Comparison of ENCODE assay signal across 24 cellular contexts in genomic region chr13:113550453-113550852, GRCh38. TPM values are rescaled to one million over a fixed set of nuclear protein-coding genes. Genes with fewer than 3 reads are reported as not detected.
DNase-seq lines count a peak whose midpoint lies in the region; ATAC-seq and TF ChIP-seq lines count a peak whose summit lies in the region.
"Had no signal": no experiment of that assay in that cellular context is flagged by ENCODE, and none has a peak within 500 bp of the region (broad histone marks: within the 10 kb centered on the region; RNA-seq: fewer than 3 reads in every experiment).

No MANE protein-coding gene starts in this region.

- H3K4me3 Mint-ChIP-seq in T-helper 17 cell (no peak overlapping the region), nephron progenitor cell (no peak overlapping the region)
- H3K4me3 Mint-ChIP-seq: activated CD4-positive, alpha-beta memory T cell treated with anti-CD3 and anti-CD28 coated beads for 36 hours; CD14-positive monocyte; HFFc6; naive thymus-derived CD8-positive, alpha-beta T cell; stimulated activated memory B cell treated with anti-CD40 and anti-IgM and Interleukin-4, amounts not matched to agents 10 μg/mL and 1 μg/mL and 100 μg/mL, for 72 hours had no signal

- no peaks in the 10 kb centered on the region for H3K9me3 Mint-ChIP-seq in nephron progenitor cell
- H3K9me3 Mint-ChIP-seq: activated CD4-positive, alpha-beta memory T cell treated with anti-CD3 and anti-CD28 coated beads for 36 hours; HFFc6; naive thymus-derived CD8-positive, alpha-beta T cell; stimulated activated memory B cell treated with anti-CD40 and anti-IgM and Interleukin-4, amounts not matched to agents 10 μg/mL and 1 μg/mL and 100 μg/mL, for 72 hours had no signal

- H3K27me3 Mint-ChIP-seq in T-helper 17 cell = no peaks in the 10 kb centered on the region
- H3K27me3 Mint-ChIP-seq in nephron progenitor cell (ENCODE audit: low read depth, poor library complexity) = peaks cover 4% of the 10 kb centered on the region
- H3K27me3 Mint-ChIP-seq: activated CD4-positive, alpha-beta memory T cell treated with anti-CD3 and anti-CD28 coated beads for 36 hours; naive thymus-derived CD8-positive, alpha-beta T cell; stimulated activated memory B cell treated with anti-CD40 and anti-IgM and Interleukin-4, amounts not matched to agents 10 μg/mL and 1 μg/mL and 100 μg/mL, for 72 hours had no signal

- H3K4me1 Mint-ChIP-seq in T-helper 17 cell (no peaks in the 10 kb centered on the region), nephron progenitor cell (peaks cover 87% of the 10 kb centered on the region)
- H3K4me1 Mint-ChIP-seq: naive thymus-derived CD8-positive, alpha-beta T cell had no signal

- TF ChIP-seq CTCF in nephron progenitor cell (IDR thresholded peaks at IDR 0.05) = no peak

- peak; percentile 50 for DNase-seq in activated effector memory CD4-positive, alpha-beta T cell treated with anti-CD3 and anti-CD28 coated beads, Interleukin-2, amount 50 U/mL, for 16 hours
- DNase-seq in activated effector memory CD4-positive, alpha-beta T cell treated with Interleukin-2 at 50 U/mL for 16 hours = no peak
- DNase-seq in T-helper 17 cell = no peak
- DNase-seq in nephron progenitor cell = no peak
- no peak for DNase-seq in central memory CD4-positive, alpha-beta T cell
- no peak for DNase-seq in NCI-H345 treated with DMSO at 0.1 percent for 48 hours (lab: John Stamatoyannopoulos, UW; ENCODE audit: unreplicated experiment)
- no peak for DNase-seq in activated T-cell treated with anti-CD3 and anti-CD28 coated beads, Interleukin-2, amount 50 U/mL, for 48 hours
- DNase-seq: activated CD4-positive, alpha-beta memory T cell treated with anti-CD3 and anti-CD28 coated beads for 36 hours; activated CD4-positive, CD25-positive, alpha-beta regulatory T cell; activated naive CD4-positive, alpha-beta T cell; brain microvascular endothelial cell; DMS 273 treated with DMSO at 0.1 percent for 48 hours; effector CD8-positive, alpha-beta T cell; foreskin melanocyte; HFFc6; left ventricle myocardium inferior; midbrain; naive thymus-derived CD8-positive, alpha-beta T cell; OCI-M1; stimulated activated CD4-positive, alpha-beta T cell treated with anti-CD3 and anti-CD28 coated beads, Interleukin-2, amount 100 ng/mL, for 48 hours had no signal

- peaks cover 8% of the 10 kb centered on the region for H3K36me3 Mint-ChIP-seq in T-helper 17 cell (ENCODE audit: low read depth)
- peaks cover 34% of the 10 kb centered on the region for H3K36me3 Mint-ChIP-seq in nephron progenitor cell (ENCODE audit: low read depth)

- H3K27ac Mint-ChIP-seq in T-helper 17 cell (peak overlapping the region; percentile 37), nephron progenitor cell (peak overlapping the region; percentile 39)
- H3K27ac Mint-ChIP-seq: activated CD4-positive, alpha-beta memory T cell treated with anti-CD3 and anti-CD28 coated beads for 36 hours; HFFc6; naive thymus-derived CD8-positive, alpha-beta T cell; stimulated activated memory B cell treated with anti-CD40 and anti-IgM and Interleukin-4, amounts not matched to agents 10 μg/mL and 1 μg/mL and 100 μg/mL, for 72 hours had no signal

- no peak for ATAC-seq in T-helper 17 cell
- ATAC-seq: naive thymus-derived CD8-positive, alpha-beta T cell; stimulated activated memory B cell treated with anti-CD40 and anti-IgM and Interleukin-4, amounts not matched to agents 10 μg/mL and 1 μg/mL and 100 μg/mL, for 72 hours had no signal

- H3K9me3 ChIP-seq in T-helper 17 cell (ENCODE audit: control insufficient read depth, low read length, poor library complexity, severe bottlenecking) = no peaks in the 10 kb centered on the region
- H3K9me3 ChIP-seq: adrenal gland, left ventricle myocardium inferior, suprapubic skin had no signal

RNA-seq across cellular contexts. Expression of gene TFDP1, which starts 34.1 kb away (rescaled TPM):
- total RNA-seq in T-helper 17 cell = 10 to 100 TPM; 31.1 to 33.6 TPM

RNA-seq across cellular contexts. Expression of gene DCUN1D2, which starts 59.9 kb away (rescaled TPM):
- total RNA-seq in T-helper 17 cell = 10 to 100 TPM; 12.8 to 15.2 TPM
